Comparison of ENCODE assay signal across 9 cellular contexts in genomic region chr4:3827616-3828492, GRCh38.
DNase-seq lines count a peak whose midpoint lies in the region; ATAC-seq and TF ChIP-seq lines count a peak whose summit lies in the region.
"Had no signal": no experiment of that assay in that cellular context is flagged by ENCODE, and none has a peak within 500 bp of the region (broad histone marks: within the 10 kb centered on the region; RNA-seq: fewer than 3 reads in every experiment).

No MANE protein-coding gene starts in this region.

- CTCF ChIA-PET in CD8-positive, alpha-beta T cell (lab: Charles Lee) = no interaction called here

- no peak overlapping the region for H3K4me2 ChIP-seq in GM23338

- TF ChIP-seq CTCF in LNCaP clone FGC (IDR thresholded peaks at IDR 0.05; ENCODE audit: control insufficient read depth, extremely low read depth, insufficient read depth) (no peak), chondrocyte (IDR thresholded peaks at IDR 0.05) (no peak), upper lobe of right lung (IDR thresholded peaks at IDR 0.05) (no peak), GM23338 (conservative IDR thresholded peaks at IDR 0.05; ENCODE audit: low read depth in 2 of 2) (no peak)
- TF ChIP-seq CTCF in CD8-positive, alpha-beta T cell (IDR thresholded peaks at IDR 0.05) = no peak

- H3K4me1 Mint-ChIP-seq in chondrocyte (ENCODE audit: low read depth) (no peaks in the 10 kb centered on the region), GM23338 (peaks cover 23% of the 10 kb centered on the region)
- no peaks in the 10 kb centered on the region for H3K4me1 Mint-ChIP-seq in CD8-positive, alpha-beta T cell (ENCODE audit: low read depth)

- no peaks in the 10 kb centered on the region for H3K9me3 Mint-ChIP-seq in chondrocyte (ENCODE audit: low read depth)
- no peaks in the 10 kb centered on the region; the same call in 2 of the 3 replicates for H3K9me3 Mint-ChIP-seq in GM23338
- no peaks in the 10 kb centered on the region for H3K9me3 Mint-ChIP-seq in CD8-positive, alpha-beta T cell

- H3K36me3 Mint-ChIP-seq in chondrocyte (ENCODE audit: low read depth) (no peaks in the 10 kb centered on the region), GM23338 (ENCODE audit: low read depth) (no peaks in the 10 kb centered on the region; the same call in 2 of the 3 replicates)
- H3K36me3 Mint-ChIP-seq in CD8-positive, alpha-beta T cell = no peaks in the 10 kb centered on the region

- no peaks in the 10 kb centered on the region for H3K79me2 ChIP-seq in GM23338 (replicated peaks; ENCODE audit: insufficient read depth)

- no peak overlapping the region for H2AFZ ChIP-seq in GM23338

- no peak overlapping the region for H3K4me3 Mint-ChIP-seq in chondrocyte (ENCODE audit: unreplicated experiment)
- no peak overlapping the region for H3K4me3 Mint-ChIP-seq in GM23338
- no peak overlapping the region for H3K4me3 Mint-ChIP-seq in CD8-positive, alpha-beta T cell

- H3K9me3 ChIP-seq in upper lobe of right lung = no peaks in the 10 kb centered on the region
- no peaks in the 10 kb centered on the region for H3K9me3 ChIP-seq in CD8-positive, alpha-beta T cell (ENCODE audit: low read length)
- H3K9me3 ChIP-seq: tibial nerve had no signal

- H3K4me1 ChIP-seq in upper lobe of right lung (peaks cover 7% of the 10 kb centered on the region), GM23338 (ENCODE audit: insufficient read depth) (0 out of 2 replicates have a peak, but pooled peaks cover 6% of the 10 kb centered on the region)
- no peaks in the 10 kb centered on the region for H3K4me1 ChIP-seq in CD8-positive, alpha-beta T cell (ENCODE audit: insufficient read depth, low read length)

- H3K4me3 ChIP-seq in LNCaP clone FGC (ENCODE audit: low read depth, low read length) (peak overlapping the region; percentile 32), upper lobe of right lung (no peak overlapping the region), GM23338 (no peak overlapping the region)
- H3K4me3 ChIP-seq in CD8-positive, alpha-beta T cell (ENCODE audit: low read depth, low read length) = no peak overlapping the region
- H3K4me3 ChIP-seq: tibial nerve had no signal

- peaks cover 34% of the 10 kb centered on the region for H3K27me3 Mint-ChIP-seq in chondrocyte (ENCODE audit: low read depth)
- H3K27me3 Mint-ChIP-seq in GM23338 (ENCODE audit: insufficient read depth, low read depth, poor library complexity) = peaks cover 32% of the 10 kb centered on the region
- peaks cover 3% of the 10 kb centered on the region for H3K27me3 Mint-ChIP-seq in CD8-positive, alpha-beta T cell (ENCODE audit: low read depth)

- no peaks in the 10 kb centered on the region for H3K36me3 ChIP-seq in upper lobe of right lung
- H3K36me3 ChIP-seq in GM23338 (ENCODE audit: insufficient read depth) = no peaks in the 10 kb centered on the region
- no peaks in the 10 kb centered on the region for H3K36me3 ChIP-seq in CD8-positive, alpha-beta T cell (ENCODE audit: insufficient read depth, low read length)
- H3K36me3 ChIP-seq: tibial nerve had no signal

- intact Hi-C loops in left colon (cut with DNase I, micrococcal nuclease) = no loop called here
- intact Hi-C loops in upper lobe of right lung (cut with DNase I) = no loop called here
- intact Hi-C loops in CD8-positive, alpha-beta T cell (cut with DNase I, micrococcal nuclease) = no loop called here

- ATAC-seq in left colon (peak; percentile 98), upper lobe of right lung (peak; percentile 75), GM18519 (IDR thresholded peaks at IDR 0.05; ENCODE audit: low FRiP score, unreplicated experiment) (no peak), GM23338 (no peak)
- no peak for ATAC-seq in CD8-positive, alpha-beta T cell

- H3K9me2 ChIP-seq in GM23338 (ENCODE audit: insufficient read depth) = no peaks in the 10 kb centered on the region

- POLR2A ChIA-PET in CD8-positive, alpha-beta T cell (lab: Charles Lee) = no interaction called here

- H4K20me1 ChIP-seq in GM23338 (replicated peaks; ENCODE audit: insufficient read depth) = no peaks in the 10 kb centered on the region

- DNase-seq in LNCaP clone FGC (ENCODE audit: low read depth) = peak; percentile 92
- peak; percentile 84 for DNase-seq in chondrocyte (ENCODE audit: low spot score)
- peak; percentile 85 to 87 for DNase-seq in left colon
- DNase-seq in upper lobe of right lung = peak; percentile 89
- no peak for DNase-seq in epidermal melanocyte (ENCODE audit: insufficient read length, low spot score)
- DNase-seq in GM23338 (ENCODE audit: low spot score) = no peak
- no peak for DNase-seq in CD8-positive, alpha-beta T cell

- H3K27me3 ChIP-seq in upper lobe of right lung (peaks cover 1% of the 10 kb centered on the region), GM23338 (ENCODE audit: insufficient read depth) (no peaks in the 10 kb centered on the region)
- no peaks in the 10 kb centered on the region for H3K27me3 ChIP-seq in CD8-positive, alpha-beta T cell (ENCODE audit: insufficient read depth, low read length)
- H3K27me3 ChIP-seq: tibial nerve had no signal

- H3K27ac ChIP-seq in upper lobe of right lung (no peak overlapping the region), GM23338 (ENCODE audit: low read depth) (no peak overlapping the region)
- H3K27ac ChIP-seq in CD8-positive, alpha-beta T cell (ENCODE audit: low read depth, low read length) = no peak overlapping the region
- H3K27ac ChIP-seq: tibial nerve had no signal

- H3K27ac Mint-ChIP-seq in chondrocyte (ENCODE audit: unreplicated experiment) (no peak overlapping the region), GM23338 (no peak overlapping the region)
- no peak overlapping the region for H3K27ac Mint-ChIP-seq in CD8-positive, alpha-beta T cell

- no peaks in the 10 kb centered on the region for H3F3A ChIP-seq in GM23338 (replicated peaks; ENCODE audit: low read depth)

TF ChIP-seq in GM23338, 12 proteins besides CTCF, POLR2A, EP300 and RAD21 (continues in another document):
- TF ChIP-seq ZNF331 (CRISPR knock-in tag; IDR thresholded peaks at IDR 0.05; ENCODE audit: low read depth) (no peak), STAT1 (IDR thresholded peaks at IDR 0.05; ENCODE audit: unreplicated experiment) (no peak), REST (IDR thresholded peaks at IDR 0.05; ENCODE audit: unreplicated experiment) (no peak), ZNF114 (CRISPR knock-in tag; IDR thresholded peaks at IDR 0.05) (no peak), JUNB (IDR thresholded peaks at IDR 0.05; ENCODE audit: unreplicated experiment) (no peak), CREB1 (CRISPR knock-in tag; IDR thresholded peaks at IDR 0.05; ENCODE audit: low read depth) (no peak)

Comparison
In these comparisons a context has a peak if more than half of its experiments do, and no peak if none do; other contexts are left out.
1. DNase-seq: peak in LNCaP clone FGC (single experiment), chondrocyte (single experiment), left colon (2 of 2) and upper lobe of right lung (single experiment); none in epidermal melanocyte (single experiment), GM23338 (single experiment) and CD8-positive, alpha-beta T cell (0 of 7).
2. ATAC-seq: peak in left colon (single experiment) and upper lobe of right lung (single experiment); none in GM18519 (single experiment), GM23338 (single experiment) and CD8-positive, alpha-beta T cell (single experiment).